In genomic region chr1:51301152-51301843, GRCh38 we compare ENCODE assay signal across 13 cellular contexts. TPM values are rescaled to one million over a fixed set of nuclear protein-coding genes. Genes with fewer than 3 reads are reported as not detected.
A peak's percentile ranks its signal among the peaks of the same experiment; 100 is the strongest.
DNase-seq lines count a peak whose midpoint lies in the region; ATAC-seq and TF ChIP-seq lines count a peak whose summit lies in the region.
"Had no signal": no experiment of that assay in that cellular context is flagged by ENCODE, and none has a peak within 500 bp of the region (broad histone marks: within the 10 kb centered on the region; RNA-seq: fewer than 3 reads in every experiment).

No MANE protein-coding gene starts in this region.

- no peak overlapping the region for H3K27ac Mint-ChIP-seq in CD4-positive, alpha-beta T cell
- H3K27ac Mint-ChIP-seq in Caco-2 (ENCODE audit: unreplicated experiment): no peak overlapping the region

- no peak for TF ChIP-seq CTCF in astrocyte of the spinal cord (IDR thresholded peaks at IDR 0.05; ENCODE audit: low read depth, low read length)
- no peak for TF ChIP-seq CTCF in CD4-positive, alpha-beta T cell (IDR thresholded peaks at IDR 0.05)
- no peak for TF ChIP-seq CTCF in Caco-2 (IDR thresholded peaks at IDR 0.05; ENCODE audit: insufficient read depth in 1 of 2, low read depth in 1 of 2, low read length in 1 of 2, severe bottlenecking in 1 of 2, unreplicated experiment in 1 of 2)

- H3K9me3 ChIP-seq in CD4-positive, alpha-beta T cell (ENCODE audit: control insufficient read depth, low read length): no peaks in the 10 kb centered on the region
- no peaks in the 10 kb centered on the region for H3K9me3 ChIP-seq in Caco-2
- H3K9me3 ChIP-seq: thyroid gland had no signal

- no peak overlapping the region for H3K4me3 ChIP-seq in astrocyte of the spinal cord (ENCODE audit: low read depth, low read length)
- H3K4me3 ChIP-seq in Caco-2 (ENCODE audit: low read depth, low read length): no peak overlapping the region
- H3K4me3 ChIP-seq: GM23248, thyroid gland had no signal

- peaks cover 19% of the 10 kb centered on the region for H3K4me1 ChIP-seq in Caco-2

- no peak overlapping the region for H3K4me3 Mint-ChIP-seq in CD4-positive, alpha-beta T cell
- no peak overlapping the region for H3K4me3 Mint-ChIP-seq in Caco-2 (ENCODE audit: unreplicated experiment)

- no TSS peak for BruUV-seq in Caco-2 (replicated peaks; lab: Mats Ljungman, UMichigan)

- H3K27me3 ChIP-seq in CD4-positive, alpha-beta T cell (ENCODE audit: control insufficient read depth, insufficient read depth, low read length): no peaks in the 10 kb centered on the region
- H3K27me3 ChIP-seq in Caco-2 (replicated peaks; ENCODE audit: control insufficient read depth, insufficient read depth, low read length): no peaks in the 10 kb centered on the region
- H3K27me3 ChIP-seq: thyroid gland had no signal

- no peak overlapping the region for H3K27ac ChIP-seq in CD4-positive, alpha-beta T cell (ENCODE audit: low read depth, low read length)
- H3K27ac ChIP-seq: GM23248, thyroid gland had no signal

- H3K4me1 Mint-ChIP-seq in CD4-positive, alpha-beta T cell (ENCODE audit: low read depth): peaks cover 12% of the 10 kb centered on the region
- H3K4me1 Mint-ChIP-seq in Caco-2 (ENCODE audit: low read depth, unreplicated experiment): peaks cover 13% of the 10 kb centered on the region

- POLR2A ChIA-PET in CD4-positive, alpha-beta T cell (lab: Charles Lee): no interaction called here
- POLR2A ChIA-PET in Caco-2 (lab: Charles Lee): no interaction called here

- intact Hi-C loops in CD4-positive, alpha-beta T cell (cut with DNase I, micrococcal nuclease): no loop called here
- intact Hi-C loops in Caco-2 (cut with micrococcal nuclease; ENCODE audit: unreplicated experiment): no loop called here

- peak; percentile 38 for DNase-seq in EH (ENCODE audit: low read depth)
- peak; percentile 33 for DNase-seq in astrocyte of the spinal cord (ENCODE audit: low read depth, low spot score)
- no peak for DNase-seq in CD4-positive, alpha-beta T cell
- DNase-seq in ACHN: no peak
- no peak for DNase-seq in Caco-2
- DNase-seq: GM23248, left colon, NCI-H446 treated with DMSO at 0.1 percent for 48 hours, PC-3, thyroid gland had no signal

- in situ Hi-C loops in astrocyte of the spinal cord (cut with HindIII; ENCODE audit: low sequenced_read_pairs): no loop called here
- in situ Hi-C loops in ACHN (cut with HindIII; ENCODE audit: low pct_ligation_motif_present, low pct_unique_long_range_greater_than_20kb, low sequenced_read_pairs): no loop called here

- CTCF ChIA-PET in CD4-positive, alpha-beta T cell (lab: Charles Lee): interaction anchor here (0.5 kb wide), 1 partner anchor 67 kb away, joined by 3 read pairs; no protein-coding TSS in a partner anchor
- CTCF ChIA-PET in Caco-2 (lab: Charles Lee): no interaction called here

- ATAC-seq in GM19351 (IDR thresholded peaks at IDR 0.05; ENCODE audit: unreplicated experiment): peak; percentile 52
- ATAC-seq in HG03378 (IDR thresholded peaks at IDR 0.05; ENCODE audit: unreplicated experiment): peak; percentile 42
- no peak for ATAC-seq in CD4-positive, alpha-beta T cell (ENCODE audit: poor library complexity)
- no peak for ATAC-seq in HG02840 (IDR thresholded peaks at IDR 0.05; ENCODE audit: low FRiP score, unreplicated experiment)
- ATAC-seq: left colon, PC-3 had no signal

- no peaks in the 10 kb centered on the region for H3K27me3 Mint-ChIP-seq in CD4-positive, alpha-beta T cell
- H3K27me3 Mint-ChIP-seq in Caco-2 (ENCODE audit: insufficient read depth, unreplicated experiment): no peaks in the 10 kb centered on the region

- no peaks in the 10 kb centered on the region for H3K9me3 Mint-ChIP-seq in CD4-positive, alpha-beta T cell
- no peaks in the 10 kb centered on the region for H3K9me3 Mint-ChIP-seq in Caco-2 (ENCODE audit: unreplicated experiment)

- no peaks in the 10 kb centered on the region; the same call in 1 of the 2 replicates for H3K36me3 ChIP-seq in Caco-2 (ENCODE audit: control insufficient read depth, insufficient read depth, low read length)
- H3K36me3 ChIP-seq: thyroid gland had no signal

- no peaks in the 10 kb centered on the region for H3K36me3 Mint-ChIP-seq in CD4-positive, alpha-beta T cell (ENCODE audit: low read depth)
- H3K36me3 Mint-ChIP-seq in Caco-2 (ENCODE audit: insufficient read depth, unreplicated experiment): peaks cover 13% of the 10 kb centered on the region

RNA-seq across cellular contexts. Expression of gene TTC39A, which starts 29.1 kb away (rescaled TPM):
- not detected for total RNA-seq in CD4-positive, alpha-beta T cell
- total RNA-seq in Caco-2 (2022): 21.0 and 24.4 TPM in 2 replicates
- total RNA-seq: GM23248 had no signal

Comparison
In these comparisons a context has a peak if more than half of its experiments do, and no peak if none do; other contexts are left out.
1. DNase-seq: peak in EH (single experiment) and astrocyte of the spinal cord (single experiment); none in CD4-positive, alpha-beta T cell (0 of 10), ACHN (single experiment) and Caco-2 (0 of 2).
2. ATAC-seq: peak in GM19351 (single experiment) and HG03378 (single experiment); none in CD4-positive, alpha-beta T cell (single experiment) and HG02840 (single experiment).
3. RNA of gene TTC39A, which starts 29.1 kb away (total RNA-seq): 21.0 to 24.4 TPM in Caco-2; not detected in CD4-positive, alpha-beta T cell; every median in the first group is over 10 times any median in the second.